In the genomic region with DNA sequence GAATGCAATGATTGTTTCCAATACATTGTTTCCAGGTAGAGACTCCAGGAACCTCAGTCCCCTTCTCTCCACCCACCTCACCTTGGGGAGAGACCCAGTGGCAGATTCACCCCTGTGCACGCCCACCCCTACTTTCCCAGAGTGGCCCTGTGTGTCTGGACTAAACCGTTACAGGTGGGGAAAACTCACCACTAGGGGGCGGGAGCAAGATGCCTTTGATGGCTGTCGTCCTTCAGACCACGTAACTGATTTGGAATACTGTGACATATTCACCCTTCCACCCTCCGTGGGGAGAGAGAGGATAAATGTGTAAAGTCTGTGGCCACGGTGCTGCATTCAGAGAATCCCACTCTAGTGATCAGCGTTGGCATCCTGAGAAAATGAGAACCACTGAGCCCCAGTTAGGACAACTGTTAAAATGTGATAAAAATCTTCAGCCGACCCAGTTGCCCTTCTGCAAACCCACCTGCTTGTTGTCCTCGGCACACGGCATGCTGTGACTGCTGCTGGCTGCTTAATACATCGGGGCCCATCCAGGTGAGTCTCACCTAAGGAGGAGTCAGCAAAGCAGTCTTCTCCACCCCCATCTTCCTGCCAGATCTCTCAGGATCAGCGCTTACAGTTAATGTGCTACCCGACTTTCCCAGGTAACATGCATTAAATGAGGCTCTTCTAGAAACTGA, we compare ENCODE assay signal across 8 cellular contexts. TPM values are rescaled to one million over a fixed set of nuclear protein-coding genes. Genes with fewer than 3 reads are reported as not detected.
DNase-seq lines count a peak whose midpoint lies in the region; ATAC-seq and TF ChIP-seq lines count a peak whose summit lies in the region.

No MANE protein-coding gene starts in this region.

- DNase-seq in ELF-1 (ENCODE audit: low read depth, low spot score) (peak; percentile 58), H4 (ENCODE audit: low spot score) (peak; percentile 46), NCI-H1105 treated with DMSO at 0.1 percent for 48 hours (lab: John Stamatoyannopoulos, UW) (peak; percentile 42), UCSD-AML1 (lab: John Stamatoyannopoulos, UW; ENCODE audit: unreplicated experiment) (peak; percentile 42), body of pancreas (peak; percentile 86 to 92 (median 88)), iPS DF 6.9 (ENCODE audit: low read depth, low spot score) (peak; percentile 68)
- peak; percentile 63 to 87 (median 72) for DNase-seq in stimulated activated CD4-positive, alpha-beta T cell treated with anti-CD3 and anti-CD28 coated beads, Interleukin-12 subunit alpha, Interleukin-12 subunit beta, amount 100 ng/mL, for 48 hours (ENCODE audit: low read depth in 2 of 3, low spot score in 1 of 3)

- H3K27me3 ChIP-seq in body of pancreas (no peaks in the 10 kb centered on the region), iPS DF 6.9 (ENCODE audit: control insufficient read depth, insufficient read depth, low read length) (no peaks in the 10 kb centered on the region)

- WGBS in body of pancreas, 2 donors = 21 to 25% methylated on average over 13 to 14 of the region's 14 CpGs
- WGBS in iPS DF 6.9 (ENCODE audit: insufficient coverage, insufficient read length) = no CpG with 5 or more reads among the region's 14 CpGs

- peaks cover 0 to 3% of the 10 kb centered on the region in 2 donors for H3K36me3 ChIP-seq in body of pancreas (replicated peaks in 1 of 2; ENCODE audit: insufficient read depth in 1 of 2, low read depth in 2 of 2)
- H3K36me3 ChIP-seq in iPS DF 6.9 (ENCODE audit: control insufficient read depth, insufficient read depth, low read length) = no peaks in the 10 kb centered on the region

- ATAC-seq in body of pancreas = peak; percentile 88
- no peak for ATAC-seq in HG02852 (IDR thresholded peaks at IDR 0.05; ENCODE audit: unreplicated experiment)

- TF ChIP-seq CTCF in body of pancreas (IDR thresholded peaks at IDR 0.05) = peak; percentile 75 to 92 (median 80)

- H3K27ac ChIP-seq in body of pancreas (no peak overlapping the region), iPS DF 6.9 (ENCODE audit: low read length) (no peak overlapping the region)

- H3K4me1 ChIP-seq in body of pancreas (peaks cover 11% of the 10 kb centered on the region), iPS DF 6.9 (ENCODE audit: control insufficient read depth, insufficient read depth, low read length) (no peaks in the 10 kb centered on the region)

- no peak overlapping the region for H3K4me3 ChIP-seq in body of pancreas
- H3K4me3 ChIP-seq in iPS DF 6.9 (ENCODE audit: low read length) = no peak overlapping the region

- intact Hi-C loops in body of pancreas (cut with DNase I) = loop anchor here (5.0 kb wide), 1 partner anchor 162 kb away; the partner anchor contains the start of gene FAM171A1

- H3K9me3 ChIP-seq in body of pancreas (no peaks in the 10 kb centered on the region), iPS DF 6.9 (ENCODE audit: control insufficient read depth, insufficient read depth, low read length) (no peaks in the 10 kb centered on the region)

- TF ChIP-seq POLR2A in body of pancreas (IDR thresholded peaks at IDR 0.05) = no peak

RNA-seq across cellular contexts. Expression of gene NMT2, which starts 41.5 kb away (rescaled TPM):
- total RNA-seq in H4 (2014; rRNA removed; shearing (Covaris generic)) = 17.1 and 25.7 TPM in 2 replicates
- 10 to 100 TPM in 1 of 2 donors, 1 to 10 TPM in 1; 9.9 to 16.9 TPM for total RNA-seq in body of pancreas
